ENCODE assay signal across 35 cellular contexts in genomic region chr15:77855871-77856270, GRCh38.
"Had no signal": no experiment of that assay in that cellular context is flagged by ENCODE, and none has a peak within 500 bp of the region (broad histone marks: within the 10 kb centered on the region; RNA-seq: fewer than 3 reads in every experiment).

No MANE protein-coding gene starts in this region.

- H3K27me3 ChIP-seq: adrenal gland, body of pancreas, breast epithelium, Peyer's patch had no signal

- H3K9me3 ChIP-seq: adrenal gland, body of pancreas, breast epithelium, Peyer's patch had no signal

- H3K4me1 ChIP-seq: adrenal gland, breast epithelium, Peyer's patch had no signal

- H3K4me2 ChIP-seq: KMS-11 had no signal

- H3K4me3 ChIP-seq: adrenal gland, body of pancreas, breast epithelium, Peyer's patch had no signal

- H3K9ac ChIP-seq: KMS-11 had no signal

- H3K36me3 ChIP-seq: adrenal gland, breast epithelium, Peyer's patch had no signal

- H3K27ac ChIP-seq: adrenal gland, body of pancreas, breast epithelium, KMS-11, Peyer's patch, VCaP had no signal

- ATAC-seq: activated CD8-positive, alpha-beta memory T cell treated with anti-CD3 and anti-CD28 coated beads, Interleukin-2, amount 10 ng/mL, durations not matched to agents 7 days and 5 days; body of pancreas; PC-3 had no signal

- FAIRE-seq: astrocyte had no signal

- DNase-seq: activated B cell treated with CpG ODN at 0.5 μM for 24 hours; activated CD4-positive, alpha-beta memory T cell treated with anti-CD3 and anti-CD28 coated beads, Interleukin-2, amount 10 ng/mL, durations not matched to agents 7 days and 5 days; activated CD4-positive, alpha-beta T cell treated with anti-CD3 and anti-CD28 coated beads for 1 hour; activated CD4-positive, alpha-beta T cell treated with anti-CD3 and anti-CD28 coated beads for 48 hours; activated CD8-positive, alpha-beta memory T cell treated with anti-CD3 and anti-CD28 coated beads for 24 hours; activated CD8-positive, alpha-beta memory T cell treated with anti-CD3 and anti-CD28 coated beads, Interleukin-2, amount 10 ng/mL, durations not matched to agents 7 days and 5 days; activated gamma-delta T cell treated with Interleukin-2 at 50 U/mL for 16 hours; activated naive CD4-positive, alpha-beta T cell treated with anti-CD3 and anti-CD28 coated beads for 36 hours; activated naive CD8-positive, alpha-beta T cell treated with anti-CD3 and anti-CD28 coated beads for 36 hours; activated T-cell treated with anti-CD3 and anti-CD28 coated beads, Interleukin-2, amount 50 U/mL, for 24 hours; adrenal gland; body of pancreas; caudate nucleus; MM.1S; MV-4-11; NCI-H1092; NCI-H1436 treated with DMSO at 0.1 percent for 48 hours; NCI-H1694 treated with DMSO at 0.1 percent for 48 hours; NCI-H2029; NCI-H345; NCI-H526; NCI-H748 treated with DMSO at 0.1 percent for 48 hours; NK-92 treated with Interleukin-12 subunit alpha and Interleukin-12 subunit beta, amount 100 ng/mL, for 24 hours; PC-3; Peyer's patch; RPMI8226; SHP77 treated with DMSO at 0.1 percent for 48 hours; SW 1271; T-helper 1 cell; T-helper 2 cell; T-helper 9 cell had no signal
